In genomic region chr4:63233679-63234078, GRCh38 we compare ENCODE assay signal across 25 cellular contexts.
"Had no signal": no experiment of that assay in that cellular context is flagged by ENCODE, and none has a peak within 500 bp of the region (broad histone marks: within the 10 kb centered on the region; RNA-seq: fewer than 3 reads in every experiment).

No MANE protein-coding gene starts in this region.

- H3K9me3 ChIP-seq: ovary, psoas muscle, right lobe of liver, sigmoid colon, thoracic aorta, thyroid gland, tibial nerve, upper lobe of left lung, vagina had no signal

- DNase-seq: natural killer cell; occipital lobe; ovary; posterior cingulate gyrus; psoas muscle; right cardiac atrium; right lobe of liver; sigmoid colon; small intestine; stimulated activated CD4-positive, alpha-beta T cell treated with anti-CD3 and anti-CD28 coated beads, Interleukin-15, amount 100 ng/mL, for 24 hours; stimulated activated CD4-positive, alpha-beta T cell treated with anti-CD3 and anti-CD28 coated beads, Interleukin-2, amount 100 ng/mL, for 24 hours; stimulated activated CD4-positive, alpha-beta T cell treated with anti-CD3 and anti-CD28 coated beads, Interleukin-2, amount 100 ng/mL, for 48 hours; stimulated activated CD4-positive, alpha-beta T cell treated with anti-CD3 and anti-CD28 coated beads, Interleukin-4, amount 100 ng/mL, for 24 hours; stimulated activated naive B cell treated with anti-CD40 and anti-IgM and Interleukin-4, amounts not matched to agents 10 μg/mL and 1 μg/mL and 100 μg/mL, for 72 hours; stimulated activated naive CD4-positive, alpha-beta T cell treated with Interleukin-2 at 50 U/mL for 16 hours; stomach; thyroid gland; trophoblast cell; upper lobe of left lung had no signal

- H3K27ac ChIP-seq: neural progenitor cell, ovary, parathyroid adenoma, psoas muscle, right lobe of liver, sigmoid colon, stomach, thoracic aorta, thyroid gland, tibial nerve, upper lobe of left lung, vagina had no signal

- H3K4me1 ChIP-seq: neural progenitor cell, parathyroid adenoma, psoas muscle, right lobe of liver, sigmoid colon, stomach, thyroid gland, tibial nerve, upper lobe of left lung, vagina had no signal

- H3K36me3 ChIP-seq: neural progenitor cell, ovary, right lobe of liver, sigmoid colon, stomach, thoracic aorta, thyroid gland, tibial nerve, upper lobe of left lung, vagina had no signal

- H3K4me3 ChIP-seq: neural progenitor cell, ovary, psoas muscle, right lobe of liver, sigmoid colon, stomach, thoracic aorta, thyroid gland, tibial nerve, upper lobe of left lung, vagina had no signal

- H3K27me3 ChIP-seq: neural progenitor cell, ovary, right lobe of liver, sigmoid colon, stomach, thyroid gland, tibial nerve, upper lobe of left lung, vagina had no signal

- H3K79me2 ChIP-seq: parathyroid adenoma had no signal

- H3K4me2 ChIP-seq: neural progenitor cell had no signal

- H3K9ac ChIP-seq: neural progenitor cell, parathyroid adenoma had no signal

- H2AFZ ChIP-seq: neural progenitor cell, parathyroid adenoma had no signal

- ATAC-seq: natural killer cell; psoas muscle; right cardiac atrium; right lobe of liver; stimulated activated effector memory CD8-positive, alpha-beta T cell treated with anti-CD3 and anti-CD28 coated beads, Interleukin-12 subunit alpha, Interleukin-12 subunit beta, amount 100 ng/mL, for 72 hours; stimulated activated naive B cell treated with anti-CD40 and anti-IgM and Interleukin-4, amounts not matched to agents 10 μg/mL and 1 μg/mL and 100 μg/mL, for 72 hours had no signal
